In genomic region chr10:78277734-78278404, GRCh38 we compare ENCODE assay signal across 11 cellular contexts.
DNase-seq lines count a peak whose midpoint lies in the region; ATAC-seq and TF ChIP-seq lines count a peak whose summit lies in the region.
"Had no signal": no experiment of that assay in that cellular context is flagged by ENCODE, and none has a peak within 500 bp of the region (broad histone marks: within the 10 kb centered on the region; RNA-seq: fewer than 3 reads in every experiment).

No MANE protein-coding gene starts in this region.

- H3K36me3 ChIP-seq in endodermal cell (ENCODE audit: control insufficient read depth, insufficient read depth, low read length) (no peaks in the 10 kb centered on the region), left lung (no peaks in the 10 kb centered on the region)

- H3K9me3 ChIP-seq in endodermal cell (ENCODE audit: control insufficient read depth, low read length) (no peaks in the 10 kb centered on the region), left lung (no peaks in the 10 kb centered on the region)

- DNase-seq in A172 (ENCODE audit: low spot score), result peak; percentile 76
- peak; percentile 50 for DNase-seq in M059J (ENCODE audit: low read depth)
- DNase-seq in endodermal cell, result no peak
- no peak for DNase-seq in left lung
- no peak for DNase-seq in NCI-H1436 treated with DMSO at 0.1 percent for 48 hours (lab: John Stamatoyannopoulos, UW)
- DNase-seq in pons (ENCODE audit: low spot score), result no peak
- DNase-seq in 8988T, result no peak
- DNase-seq: nephron progenitor cell, RPMI8226 had no signal

- H3K27ac ChIP-seq in endodermal cell (ENCODE audit: low read depth, low read length), result no peak overlapping the region
- no peak overlapping the region for H3K27ac ChIP-seq in left lung

- H3K36me3 Mint-ChIP-seq in endodermal cell (ENCODE audit: low read depth), result no peaks in the 10 kb centered on the region

- no peak overlapping the region for H3K27ac Mint-ChIP-seq in endodermal cell
- H3K27ac Mint-ChIP-seq: B cell, nephron progenitor cell had no signal

- H3K4me1 ChIP-seq in endodermal cell (ENCODE audit: control insufficient read depth, insufficient read depth, low read length) (peaks cover 11% of the 10 kb centered on the region), left lung (no peaks in the 10 kb centered on the region)

- H3K27me3 Mint-ChIP-seq in endodermal cell (ENCODE audit: insufficient read depth), result peaks cover 2% of the 10 kb centered on the region

- TF ChIP-seq CTCF in endodermal cell (conservative IDR thresholded peaks at IDR 0.05), result peak; percentile 12
- no peak for TF ChIP-seq CTCF in left lung (IDR thresholded peaks at IDR 0.05)

- intact Hi-C loops in left lung (cut with DNase I), result no loop called here

- 89 to 91% methylated on average over 7 to 14 of the region's 14 CpGs for WGBS in endodermal cell (ENCODE audit: insufficient coverage in 1 of 2, insufficient read length in 1 of 2), 2 experiments

- H3K9ac ChIP-seq in endodermal cell (ENCODE audit: extremely low read depth, low read length, poor library complexity, severe bottlenecking), result no peak overlapping the region

- peaks cover 15% of the 10 kb centered on the region for H3K4me1 Mint-ChIP-seq in endodermal cell
- H3K4me1 Mint-ChIP-seq: B cell had no signal

- H3K9me3 Mint-ChIP-seq in endodermal cell, result no peaks in the 10 kb centered on the region
- H3K9me3 Mint-ChIP-seq: nephron progenitor cell had no signal

- H3K4me3 Mint-ChIP-seq in endodermal cell, result no peak overlapping the region
- H3K4me3 Mint-ChIP-seq: B cell, nephron progenitor cell had no signal

- H3K27me3 ChIP-seq in endodermal cell (ENCODE audit: control insufficient read depth, insufficient read depth, low read length, poor library complexity, severe bottlenecking), result no peaks in the 10 kb centered on the region
- no peaks in the 10 kb centered on the region for H3K27me3 ChIP-seq in left lung

- peak; percentile 15 for ATAC-seq in left lung
- ATAC-seq in HG02938 (IDR thresholded peaks at IDR 0.05; ENCODE audit: unreplicated experiment), result no peak

- H3K4me3 ChIP-seq in endodermal cell (ENCODE audit: low read length), result no peak overlapping the region
- no peak overlapping the region for H3K4me3 ChIP-seq in left lung

Comparison
In these comparisons a context has a peak if more than half of its experiments do, and no peak if none do; other contexts are left out.
1. DNase-seq: peak in A172 (single experiment) and M059J (single experiment); none in endodermal cell (single experiment), left lung (0 of 2), NCI-H1436 treated with DMSO at 0.1 percent for 48 hours (single experiment), pons (single experiment) and 8988T (single experiment).